ENCODE assay signal across 19 cellular contexts in genomic region chr2:23619941-23620340, GRCh38.
DNase-seq lines count a peak whose midpoint lies in the region; ATAC-seq and TF ChIP-seq lines count a peak whose summit lies in the region.
"Had no signal": no experiment of that assay in that cellular context is flagged by ENCODE, and none has a peak within 500 bp of the region (broad histone marks: within the 10 kb centered on the region; RNA-seq: fewer than 3 reads in every experiment).

No MANE protein-coding gene starts in this region.

- H3K4ac ChIP-seq in neuronal stem cell (ENCODE audit: low read length) = no peak overlapping the region

- peaks cover 49% of the 10 kb centered on the region for H3K4me1 Mint-ChIP-seq in chondrocyte (ENCODE audit: low read depth)
- peaks cover under 1 to 8% (median 2%) of the 10 kb centered on the region in 7 donors for H3K4me1 Mint-ChIP-seq in naive thymus-derived CD4-positive, alpha-beta T cell

- no peak overlapping the region for H3K9ac ChIP-seq in neuronal stem cell (ENCODE audit: low read depth, low read length, poor library complexity)

- no peak overlapping the region for H2BK120ac ChIP-seq in neuronal stem cell (ENCODE audit: low read depth, low read length)

- H2BK12ac ChIP-seq in neuronal stem cell (ENCODE audit: low read length) = no peak overlapping the region

- peaks cover 3% of the 10 kb centered on the region for H3K36me3 Mint-ChIP-seq in chondrocyte (ENCODE audit: low read depth)
- H3K36me3 Mint-ChIP-seq in naive thymus-derived CD4-positive, alpha-beta T cell = peaks cover 0 to 31% (median 16%) of the 10 kb centered on the region in 5 donors
- H3K36me3 Mint-ChIP-seq: CD8-positive, alpha-beta memory T cell had no signal

- no peaks in the 10 kb centered on the region for H3K27me3 ChIP-seq in gastroesophageal sphincter
- H3K27me3 ChIP-seq in neuronal stem cell (ENCODE audit: control insufficient read depth in 3 of 3, insufficient read depth in 3 of 3, low read depth in 1 of 3, low read length in 3 of 3) = no peaks in the 10 kb centered on the region
- no peaks in the 10 kb centered on the region for H3K27me3 ChIP-seq in tibial artery
- H3K27me3 ChIP-seq in naive thymus-derived CD4-positive, alpha-beta T cell (ENCODE audit: control insufficient read depth in 2 of 2, insufficient read depth in 2 of 2, low read length in 2 of 2) = no peaks in the 10 kb centered on the region
- H3K27me3 ChIP-seq in Peyer's patch = no peaks in the 10 kb centered on the region

- H2AK5ac ChIP-seq in neuronal stem cell (ENCODE audit: low read depth, low read length) = peak overlapping the region; percentile 83

- ATAC-seq in gastroesophageal sphincter = no peak
- ATAC-seq in naive thymus-derived CD4-positive, alpha-beta T cell = no peak

- no peak overlapping the region for H4K8ac ChIP-seq in neuronal stem cell (ENCODE audit: low read depth, low read length)

- POLR2A ChIA-PET in naive thymus-derived CD4-positive, alpha-beta T cell (lab: Charles Lee) = no interaction called here

- peaks cover 3% of the 10 kb centered on the region for H3K9me3 Mint-ChIP-seq in chondrocyte (ENCODE audit: low read depth)
- peaks cover 3 to 20% (median 9%) of the 10 kb centered on the region in 11 donors for H3K9me3 Mint-ChIP-seq in naive thymus-derived CD4-positive, alpha-beta T cell

- CTCF ChIA-PET in naive thymus-derived CD4-positive, alpha-beta T cell (lab: Charles Lee) = no interaction called here

- H3K27ac ChIP-seq in gastroesophageal sphincter (peak overlapping the region; percentile 86 to 98 (median 94)), neuronal stem cell (replicated peaks; ENCODE audit: low read length) (no peak overlapping the region), tibial artery (peak overlapping the region; percentile 86 to 88), Peyer's patch (peak overlapping the region in 1 of 4 donors; percentile 88)
- H3K27ac ChIP-seq in naive thymus-derived CD4-positive, alpha-beta T cell (ENCODE audit: low read depth, low read length) = no peak overlapping the region

- H3K36me3 ChIP-seq in gastroesophageal sphincter (no peaks in the 10 kb centered on the region), neuronal stem cell (replicated peaks in 1 of 2; ENCODE audit: control insufficient read depth in 2 of 2, insufficient read depth in 2 of 2, low read length in 2 of 2) (no peaks in the 10 kb centered on the region), tibial artery (no peaks in the 10 kb centered on the region), Peyer's patch (no peaks in the 10 kb centered on the region)
- no peaks in the 10 kb centered on the region for H3K36me3 ChIP-seq in naive thymus-derived CD4-positive, alpha-beta T cell (ENCODE audit: control insufficient read depth in 2 of 3, insufficient read depth in 3 of 3, low read length in 3 of 3)

- TF ChIP-seq POLR2A in gastroesophageal sphincter (IDR thresholded peaks at IDR 0.05) (no peak), Peyer's patch (IDR thresholded peaks at IDR 0.05) (no peak)

- H3K27me3 Mint-ChIP-seq in chondrocyte (ENCODE audit: low read depth) = no peaks in the 10 kb centered on the region
- no peaks in the 10 kb centered on the region for H3K27me3 Mint-ChIP-seq in naive thymus-derived CD4-positive, alpha-beta T cell

- no peaks in the 10 kb centered on the region for H3K9me3 ChIP-seq in gastroesophageal sphincter
- H3K9me3 ChIP-seq in neuronal stem cell (replicated peaks in 1 of 2; ENCODE audit: control insufficient read depth in 2 of 2, insufficient read depth in 1 of 2, low read depth in 1 of 2, low read length in 2 of 2) = peaks cover 2 to 12% of the 10 kb centered on the region in 2 donors
- H3K9me3 ChIP-seq in tibial artery = peaks cover 0 to 6% (median 4%) of the 10 kb centered on the region in 3 donors
- peaks cover 0 to 9% (median 0%) of the 10 kb centered on the region in 3 experiments for H3K9me3 ChIP-seq in naive thymus-derived CD4-positive, alpha-beta T cell (ENCODE audit: control insufficient read depth in 2 of 3, low read length in 3 of 3)
- H3K9me3 ChIP-seq in Peyer's patch = peaks cover 0 to 6% (median 2%) of the 10 kb centered on the region in 4 donors

- H2BK15ac ChIP-seq in neuronal stem cell (ENCODE audit: low read length) = no peak overlapping the region

- no peak overlapping the region for H3K4me3 ChIP-seq in gastroesophageal sphincter
- no peak overlapping the region for H3K4me3 ChIP-seq in neuronal stem cell (ENCODE audit: low read length in 2 of 2)
- no peak overlapping the region for H3K4me3 ChIP-seq in tibial artery
- H3K4me3 ChIP-seq in naive thymus-derived CD4-positive, alpha-beta T cell (ENCODE audit: low read length) = no peak overlapping the region
- H3K4me3 ChIP-seq in Peyer's patch = no peak overlapping the region

- H3K4me3 Mint-ChIP-seq in chondrocyte (ENCODE audit: unreplicated experiment) = no peak overlapping the region
- H3K4me3 Mint-ChIP-seq in naive thymus-derived CD4-positive, alpha-beta T cell = no peak overlapping the region
- H3K4me3 Mint-ChIP-seq: CD8-positive, alpha-beta memory T cell had no signal

- no peak overlapping the region for H3K23ac ChIP-seq in neuronal stem cell (ENCODE audit: low read depth, low read length, poor library complexity)

- intact Hi-C loops in tibial artery (cut with DNase I; ENCODE audit: low total_unique reads) = loop anchor here (10.0 kb wide), 1 partner anchor 235 kb away; the partner anchor contains the start of gene KLHL29
- intact Hi-C loops in naive thymus-derived CD4-positive, alpha-beta T cell (cut with micrococcal nuclease) = no loop called here

- H3K79me1 ChIP-seq in neuronal stem cell (ENCODE audit: low read depth, low read length) = no peaks in the 10 kb centered on the region

- no peak overlapping the region for H3K4me2 ChIP-seq in neuronal stem cell (ENCODE audit: insufficient read depth, low read length, poor library complexity, severe bottlenecking)

- H4K91ac ChIP-seq in neuronal stem cell (ENCODE audit: low read depth, low read length, poor library complexity) = no peak overlapping the region

- no peak overlapping the region for H3K18ac ChIP-seq in neuronal stem cell (ENCODE audit: low read length)

- H3K14ac ChIP-seq in neuronal stem cell (ENCODE audit: low read length) = peak overlapping the region; percentile 74

- H3K4me1 ChIP-seq in gastroesophageal sphincter (peaks cover 11 to 93% (median 54%) of the 10 kb centered on the region in 3 donors), neuronal stem cell (ENCODE audit: control insufficient read depth in 2 of 2, insufficient read depth in 1 of 2, low read depth in 1 of 2, low read length in 2 of 2) (peaks cover 15 to 41% of the 10 kb centered on the region in 2 donors), tibial artery (peaks cover 0 to 67% (median 50%) of the 10 kb centered on the region in 4 donors), Peyer's patch (peaks cover 0 to 30% (median 0%) of the 10 kb centered on the region in 4 donors)
- no peaks in the 10 kb centered on the region for H3K4me1 ChIP-seq in naive thymus-derived CD4-positive, alpha-beta T cell (ENCODE audit: control insufficient read depth in 2 of 2, insufficient read depth in 2 of 2, low read length in 2 of 2)

- 87 to 91% methylated on average over 3 to 5 of the region's 7 CpGs for WGBS in gastroesophageal sphincter (ENCODE audit: low coverage in 1 of 2), 2 donors
- WGBS in neuronal stem cell (ENCODE audit: extremely low coverage in 2 of 2, insufficient read length in 2 of 2, insufficient replicate concordance in 1 of 2), 2 donors = no CpG with 5 or more reads among the region's 7 CpGs

- no peak overlapping the region for H2BK5ac ChIP-seq in neuronal stem cell (ENCODE audit: low read length)

- peak; percentile 68 for DNase-seq in chondrocyte (ENCODE audit: low spot score)
- DNase-seq in neuronal stem cell (ENCODE audit: low spot score) = no peak
- no peak for DNase-seq in tibial artery
- no peak for DNase-seq in naive thymus-derived CD4-positive, alpha-beta T cell
- no peak for DNase-seq in DMS79 (lab: John Stamatoyannopoulos, UW)
- DNase-seq in SIG-M5 treated with dmso at 0.1 percent for 504 hours (lab: John Stamatoyannopoulos, UW; ENCODE audit: unreplicated experiment) = no peak
- no peak for DNase-seq in Peyer's patch
- DNase-seq: CD8-positive, alpha-beta memory T cell; DND-41; KG1; MV-4-11; NCI-H1417; NCI-H187; NCI-H2107; NCI-H524; NCI-H82; RPMI8226; SHP77 treated with DMSO at 0.1 percent for 48 hours had no signal

- TF ChIP-seq EP300 in gastroesophageal sphincter (IDR thresholded peaks at IDR 0.05) = no peak

- H2AFZ ChIP-seq in neuronal stem cell (ENCODE audit: low read length) = no peak overlapping the region

- no peak for TF ChIP-seq CTCF in chondrocyte (IDR thresholded peaks at IDR 0.05)
- no peak for TF ChIP-seq CTCF in gastroesophageal sphincter (IDR thresholded peaks at IDR 0.05)
- TF ChIP-seq CTCF in tibial artery (IDR thresholded peaks at IDR 0.05) = no peak
- TF ChIP-seq CTCF in Peyer's patch (IDR thresholded peaks at IDR 0.05) = no peak

- no peak overlapping the region for H3K27ac Mint-ChIP-seq in chondrocyte (ENCODE audit: unreplicated experiment)
- no peak overlapping the region for H3K27ac Mint-ChIP-seq in naive thymus-derived CD4-positive, alpha-beta T cell
- H3K27ac Mint-ChIP-seq: CD8-positive, alpha-beta memory T cell had no signal

Comparison
In these comparisons a context has a peak if more than half of its experiments do, and no peak if none do; other contexts are left out.
1. H3K27ac ChIP-seq: peak in gastroesophageal sphincter (4 of 4) and tibial artery (2 of 2); none in neuronal stem cell (single experiment) and naive thymus-derived CD4-positive, alpha-beta T cell (single experiment).